1 cellular context compared by ENCODE assay signal in the genomic region with DNA sequence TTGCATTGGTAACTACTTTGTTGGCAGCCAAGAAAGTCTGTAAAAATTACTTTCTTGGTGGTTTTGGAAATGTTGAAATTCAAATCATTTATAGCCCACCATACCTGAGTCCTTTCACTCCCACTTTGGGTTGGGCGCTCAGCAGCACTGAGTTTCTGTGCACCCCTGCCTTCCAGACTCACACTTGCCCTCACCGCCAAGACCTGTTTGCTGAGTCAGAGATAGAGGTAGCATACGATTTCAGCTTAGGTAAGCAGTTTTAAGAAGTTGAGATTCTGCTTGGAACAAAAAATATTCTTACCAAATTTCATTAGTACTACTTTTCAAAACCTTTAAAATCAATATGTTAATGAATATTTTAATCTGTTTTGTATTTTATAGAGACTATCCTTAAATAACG.
TF ChIP-seq lines count a peak whose summit lies in the region.

No MANE protein-coding gene starts in this region.

TF ChIP-seq in HepG2, 621 proteins besides CTCF, POLR2A, EP300 and RAD21:
- TF ChIP-seq KMT2B (CRISPR knock-in tag; IDR thresholded peaks at IDR 0.05) (no peak), MAFK (conservative IDR thresholded peaks at IDR 0.05 in 1 of 2, IDR thresholded peaks at IDR 0.05 in 1 of 2; ENCODE audit: low read length in 2 of 2) (peak; percentile 95 to 98), MAFF (IDR thresholded peaks at IDR 0.05; ENCODE audit: low read depth, low read length) (peak; percentile 97), SRSF4 (IDR thresholded peaks at IDR 0.05; ENCODE audit: low read depth, low read length, poor library complexity, severe bottlenecking) (no peak), KLF12 (CRISPR knock-in tag; IDR thresholded peaks at IDR 0.05; ENCODE audit: borderline replicate concordance) (no peak)
- TF ChIP-seq, protein P1, sequence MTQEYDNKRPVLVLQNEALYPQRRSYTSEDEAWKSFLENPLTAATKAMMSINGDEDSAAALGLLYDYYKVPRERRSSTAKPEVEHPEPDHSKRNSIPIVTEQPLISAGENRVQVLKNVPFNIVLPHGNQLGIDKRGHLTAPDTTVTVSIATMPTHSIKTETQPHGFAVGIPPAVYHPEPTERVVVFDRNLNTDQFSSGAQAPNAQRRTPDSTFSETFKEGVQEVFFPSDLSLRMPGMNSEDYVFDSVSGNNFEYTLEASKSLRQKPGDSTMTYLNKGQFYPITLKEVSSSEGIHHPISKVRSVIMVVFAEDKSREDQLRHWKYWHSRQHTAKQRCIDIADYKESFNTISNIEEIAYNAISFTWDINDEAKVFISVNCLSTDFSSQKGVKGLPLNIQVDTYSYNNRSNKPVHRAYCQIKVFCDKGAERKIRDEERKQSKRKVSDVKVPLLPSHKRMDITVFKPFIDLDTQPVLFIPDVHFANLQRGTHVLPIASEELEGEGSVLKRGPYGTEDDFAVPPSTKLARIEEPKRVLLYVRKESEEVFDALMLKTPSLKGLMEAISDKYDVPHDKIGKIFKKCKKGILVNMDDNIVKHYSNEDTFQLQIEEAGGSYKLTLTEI (CRISPR knock-in tag; conservative IDR thresholded peaks at IDR 0.05), result no peak
- TF ChIP-seq, protein P2, sequence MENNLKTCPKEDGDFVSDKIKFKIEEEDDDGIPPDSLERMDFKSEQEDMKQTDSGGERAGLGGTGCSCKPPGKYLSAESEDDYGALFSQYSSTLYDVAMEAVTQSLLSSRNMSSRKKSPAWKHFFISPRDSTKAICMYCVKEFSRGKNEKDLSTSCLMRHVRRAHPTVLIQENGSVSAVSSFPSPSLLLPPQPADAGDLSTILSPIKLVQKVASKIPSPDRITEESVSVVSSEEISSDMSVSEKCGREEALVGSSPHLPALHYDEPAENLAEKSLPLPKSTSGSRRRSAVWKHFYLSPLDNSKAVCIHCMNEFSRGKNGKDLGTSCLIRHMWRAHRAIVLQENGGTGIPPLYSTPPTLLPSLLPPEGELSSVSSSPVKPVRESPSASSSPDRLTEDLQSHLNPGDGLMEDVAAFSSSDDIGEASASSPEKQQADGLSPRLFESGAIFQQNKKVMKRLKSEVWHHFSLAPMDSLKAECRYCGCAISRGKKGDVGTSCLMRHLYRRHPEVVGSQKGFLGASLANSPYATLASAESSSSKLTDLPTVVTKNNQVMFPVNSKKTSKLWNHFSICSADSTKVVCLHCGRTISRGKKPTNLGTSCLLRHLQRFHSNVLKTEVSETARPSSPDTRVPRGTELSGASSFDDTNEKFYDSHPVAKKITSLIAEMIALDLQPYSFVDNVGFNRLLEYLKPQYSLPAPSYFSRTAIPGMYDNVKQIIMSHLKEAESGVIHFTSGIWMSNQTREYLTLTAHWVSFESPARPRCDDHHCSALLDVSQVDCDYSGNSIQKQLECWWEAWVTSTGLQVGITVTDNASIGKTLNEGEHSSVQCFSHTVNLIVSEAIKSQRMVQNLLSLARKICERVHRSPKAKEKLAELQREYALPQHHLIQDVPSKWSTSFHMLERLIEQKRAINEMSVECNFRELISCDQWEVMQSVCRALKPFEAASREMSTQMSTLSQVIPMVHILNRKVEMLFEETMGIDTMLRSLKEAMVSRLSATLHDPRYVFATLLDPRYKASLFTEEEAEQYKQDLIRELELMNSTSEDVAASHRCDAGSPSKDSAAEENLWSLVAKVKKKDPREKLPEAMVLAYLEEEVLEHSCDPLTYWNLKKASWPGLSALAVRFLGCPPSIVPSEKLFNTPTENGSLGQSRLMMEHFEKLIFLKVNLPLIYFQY (CRISPR knock-in tag; IDR thresholded peaks at IDR 0.05; ENCODE audit: borderline replicate concordance), result no peak
